Comparison of ENCODE assay signal across 11 cellular contexts in genomic region chr3:57179580-57180410, GRCh38. TPM values are rescaled to one million over a fixed set of nuclear protein-coding genes. Genes with fewer than 3 reads are reported as not detected.
A peak's percentile ranks its signal among the peaks of the same experiment; 100 is the strongest.
DNase-seq lines count a peak whose midpoint lies in the region; ATAC-seq and TF ChIP-seq lines count a peak whose summit lies in the region.
"Had no signal": no experiment of that assay in that cellular context is flagged by ENCODE, and none has a peak within 500 bp of the region (broad histone marks: within the 10 kb centered on the region; RNA-seq: fewer than 3 reads in every experiment).

No MANE protein-coding gene starts in this region.

- DNase-seq in AML-193 (lab: John Stamatoyannopoulos, UW), result peak; percentile 22 to 49
- DNase-seq in GM23338 (ENCODE audit: low spot score), result peak; percentile 68
- peak; percentile 15 to 21 for DNase-seq in SHP77 (lab: John Stamatoyannopoulos, UW)
- DNase-seq in glomerular visceral epithelial cell (ENCODE audit: extremely low spot score), result peak; percentile 33
- DNase-seq in activated CD4-positive, alpha-beta T cell treated with anti-CD3 and anti-CD28 coated beads, Interleukin-2, amount 50 U/mL, for 48 hours, result no peak
- DNase-seq in stimulated activated CD4-positive, alpha-beta T cell treated with anti-CD3 and anti-CD28 coated beads, Interleukin-4, amount 100 ng/mL, for 1 hour, result no peak

- H3K79me2 ChIP-seq in GM23338 (replicated peaks; ENCODE audit: insufficient read depth), result no peaks in the 10 kb centered on the region

- no peaks in the 10 kb centered on the region for H3K36me3 ChIP-seq in GM23338 (ENCODE audit: insufficient read depth)

- no peaks in the 10 kb centered on the region for H4K20me1 ChIP-seq in GM23338 (replicated peaks; ENCODE audit: insufficient read depth)

- H3K36me3 Mint-ChIP-seq in GM23338 (ENCODE audit: low read depth), result no peaks in the 10 kb centered on the region
- H3K36me3 Mint-ChIP-seq: activated naive CD4-positive, alpha-beta T cell treated with anti-CD3 and anti-CD28 coated beads, Interleukin-2, amount 50 U/mL, for 72 hours had no signal

- no peaks in the 10 kb centered on the region; the same call in 2 of the 3 replicates for H3K9me3 Mint-ChIP-seq in GM23338
- H3K9me3 Mint-ChIP-seq: activated naive CD4-positive, alpha-beta T cell treated with anti-CD3 and anti-CD28 coated beads, Interleukin-2, amount 50 U/mL, for 72 hours had no signal

- peak; percentile 64 to 79 for TF ChIP-seq CTCF in GM23338 (conservative IDR thresholded peaks at IDR 0.05; ENCODE audit: low read depth in 2 of 2)

- ATAC-seq in GM23338, result peak; percentile 92
- no peak for ATAC-seq in GM19395 (IDR thresholded peaks at IDR 0.05; ENCODE audit: unreplicated experiment)
- ATAC-seq in activated CD4-positive, CD25-positive, alpha-beta regulatory T cell treated with anti-CD3 and anti-CD28 coated beads, Interleukin-2, amount 50 U/mL, for 24 hours, result no peak
- ATAC-seq: activated naive CD4-positive, alpha-beta T cell treated with anti-CD3 and anti-CD28 coated beads, Interleukin-2, amount 50 U/mL, for 72 hours had no signal

- H3K4me3 Mint-ChIP-seq in GM23338, result no peak overlapping the region

- H3F3A ChIP-seq in GM23338 (replicated peaks; ENCODE audit: low read depth), result no peaks in the 10 kb centered on the region

- H3K4me3 ChIP-seq in GM23338, result no peak overlapping the region
- H3K4me3 ChIP-seq: lung had no signal

- no peak overlapping the region for H3K27ac Mint-ChIP-seq in GM23338
- H3K27ac Mint-ChIP-seq: activated naive CD4-positive, alpha-beta T cell treated with anti-CD3 and anti-CD28 coated beads, Interleukin-2, amount 50 U/mL, for 72 hours had no signal

- peak overlapping the region; percentile 52; the same call in 1 of the 2 replicates for H2AFZ ChIP-seq in GM23338

- H3K4me1 ChIP-seq in GM23338 (ENCODE audit: insufficient read depth), result peaks cover 4% of the 10 kb centered on the region

- no peaks in the 10 kb centered on the region for H3K27me3 ChIP-seq in GM23338 (ENCODE audit: insufficient read depth)

- peaks cover 1% of the 10 kb centered on the region for H3K27me3 Mint-ChIP-seq in GM23338 (ENCODE audit: insufficient read depth, low read depth, poor library complexity)

- no peak overlapping the region for H3K4me2 ChIP-seq in GM23338
- H3K4me2 ChIP-seq: KMS-11 had no signal

- H3K4me1 Mint-ChIP-seq in GM23338, result peaks cover 13% of the 10 kb centered on the region

- H3K9me2 ChIP-seq in GM23338 (ENCODE audit: insufficient read depth), result no peaks in the 10 kb centered on the region

- H3K27ac ChIP-seq in GM23338 (ENCODE audit: low read depth), result no peak overlapping the region
- H3K27ac ChIP-seq: KMS-11 had no signal

TF ChIP-seq in GM23338, 12 proteins besides CTCF, POLR2A, EP300 and RAD21 (continues in another document):
- TF ChIP-seq JUNB (IDR thresholded peaks at IDR 0.05; ENCODE audit: unreplicated experiment) (no peak), EZH2phosphoT487 (IDR thresholded peaks at IDR 0.05; ENCODE audit: unreplicated experiment) (no peak), EZH2 (IDR thresholded peaks at IDR 0.05; ENCODE audit: low read depth, unreplicated experiment) (no peak), ZNF114 (CRISPR knock-in tag; IDR thresholded peaks at IDR 0.05) (no peak), ZNF331 (CRISPR knock-in tag; IDR thresholded peaks at IDR 0.05; ENCODE audit: low read depth) (no peak), NANOG (IDR thresholded peaks at IDR 0.05; ENCODE audit: borderline replicate concordance) (no peak), REST (IDR thresholded peaks at IDR 0.05; ENCODE audit: unreplicated experiment) (no peak), CREB1 (CRISPR knock-in tag; IDR thresholded peaks at IDR 0.05; ENCODE audit: low read depth) (no peak)
- TF ChIP-seq, protein P1, sequence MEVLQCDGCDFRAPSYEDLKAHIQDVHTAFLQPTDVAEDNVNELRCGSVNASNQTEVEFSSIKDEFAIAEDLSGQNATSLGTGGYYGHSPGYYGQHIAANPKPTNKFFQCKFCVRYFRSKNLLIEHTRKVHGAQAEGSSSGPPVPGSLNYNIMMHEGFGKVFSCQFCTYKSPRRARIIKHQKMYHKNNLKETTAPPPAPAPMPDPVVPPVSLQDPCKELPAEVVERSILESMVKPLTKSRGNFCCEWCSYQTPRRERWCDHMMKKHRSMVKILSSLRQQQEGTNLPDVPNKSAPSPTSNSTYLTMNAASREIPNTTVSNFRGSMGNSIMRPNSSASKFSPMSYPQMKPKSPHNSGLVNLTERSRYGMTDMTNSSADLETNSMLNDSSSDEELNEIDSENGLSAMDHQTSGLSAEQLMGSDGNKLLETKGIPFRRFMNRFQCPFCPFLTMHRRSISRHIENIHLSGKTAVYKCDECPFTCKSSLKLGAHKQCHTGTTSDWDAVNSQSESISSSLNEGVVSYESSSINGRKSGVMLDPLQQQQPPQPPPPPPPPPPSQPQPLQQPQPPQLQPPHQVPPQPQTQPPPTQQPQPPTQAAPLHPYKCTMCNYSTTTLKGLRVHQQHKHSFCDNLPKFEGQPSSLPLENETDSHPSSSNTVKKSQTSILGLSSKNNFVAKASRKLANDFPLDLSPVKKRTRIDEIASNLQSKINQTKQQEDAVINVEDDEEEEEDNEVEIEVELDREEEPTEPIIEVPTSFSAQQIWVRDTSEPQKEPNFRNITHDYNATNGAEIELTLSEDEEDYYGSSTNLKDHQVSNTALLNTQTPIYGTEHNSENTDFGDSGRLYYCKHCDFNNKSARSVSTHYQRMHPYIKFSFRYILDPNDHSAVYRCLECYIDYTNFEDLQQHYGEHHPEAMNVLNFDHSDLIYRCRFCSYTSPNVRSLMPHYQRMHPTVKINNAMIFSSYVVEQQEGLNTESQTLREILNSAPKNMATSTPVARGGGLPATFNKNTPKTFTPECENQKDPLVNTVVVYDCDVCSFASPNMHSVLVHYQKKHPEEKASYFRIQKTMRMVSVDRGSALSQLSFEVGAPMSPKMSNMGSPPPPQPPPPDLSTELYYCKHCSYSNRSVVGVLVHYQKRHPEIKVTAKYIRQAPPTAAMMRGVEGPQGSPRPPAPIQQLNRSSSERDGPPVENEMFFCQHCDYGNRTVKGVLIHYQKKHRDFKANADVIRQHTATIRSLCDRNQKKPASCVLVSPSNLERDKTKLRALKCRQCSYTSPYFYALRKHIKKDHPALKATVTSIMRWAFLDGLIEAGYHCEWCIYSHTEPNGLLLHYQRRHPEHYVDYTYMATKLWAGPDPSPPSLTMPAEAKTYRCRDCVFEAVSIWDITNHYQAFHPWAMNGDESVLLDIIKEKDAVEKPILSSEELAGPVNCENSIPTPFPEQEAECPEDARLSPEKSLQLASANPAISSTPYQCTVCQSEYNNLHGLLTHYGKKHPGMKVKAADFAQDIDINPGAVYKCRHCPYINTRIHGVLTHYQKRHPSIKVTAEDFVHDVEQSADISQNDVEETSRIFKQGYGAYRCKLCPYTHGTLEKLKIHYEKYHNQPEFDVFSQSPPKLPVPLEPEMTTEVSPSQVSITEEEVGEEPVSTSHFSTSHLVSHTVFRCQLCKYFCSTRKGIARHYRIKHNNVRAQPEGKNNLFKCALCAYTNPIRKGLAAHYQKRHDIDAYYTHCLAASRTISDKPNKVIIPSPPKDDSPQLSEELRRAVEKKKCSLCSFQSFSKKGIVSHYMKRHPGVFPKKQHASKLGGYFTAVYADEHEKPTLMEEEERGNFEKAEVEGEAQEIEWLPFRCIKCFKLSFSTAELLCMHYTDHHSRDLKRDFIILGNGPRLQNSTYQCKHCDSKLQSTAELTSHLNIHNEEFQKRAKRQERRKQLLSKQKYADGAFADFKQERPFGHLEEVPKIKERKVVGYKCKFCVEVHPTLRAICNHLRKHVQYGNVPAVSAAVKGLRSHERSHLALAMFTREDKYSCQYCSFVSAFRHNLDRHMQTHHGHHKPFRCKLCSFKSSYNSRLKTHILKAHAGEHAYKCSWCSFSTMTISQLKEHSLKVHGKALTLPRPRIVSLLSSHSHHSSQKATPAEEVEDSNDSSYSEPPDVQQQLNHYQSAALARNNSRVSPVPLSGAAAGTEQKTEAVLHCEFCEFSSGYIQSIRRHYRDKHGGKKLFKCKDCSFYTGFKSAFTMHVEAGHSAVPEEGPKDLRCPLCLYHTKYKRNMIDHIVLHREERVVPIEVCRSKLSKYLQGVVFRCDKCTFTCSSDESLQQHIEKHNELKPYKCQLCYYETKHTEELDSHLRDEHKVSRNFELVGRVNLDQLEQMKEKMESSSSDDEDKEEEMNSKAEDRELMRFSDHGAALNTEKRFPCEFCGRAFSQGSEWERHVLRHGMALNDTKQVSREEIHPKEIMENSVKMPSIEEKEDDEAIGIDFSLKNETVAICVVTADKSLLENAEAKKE (CRISPR knock-in tag; IDR thresholded peaks at IDR 0.05), result no peak

RNA-seq across cellular contexts. Expression of gene IL17RD, which starts 14.6 kb away (rescaled TPM):
- total RNA-seq in GM23338 (2014; rRNA removed; shearing (Covaris generic)), result 79.6 and 104 TPM in 2 replicates
- 10.7 and 11.9 TPM in 2 replicates for polyA plus RNA-seq in GM23338 (2016; fragmentation: Nextera tagmentation; extraction: Ambion mirVana)

RNA-seq across cellular contexts. Expression of gene HESX1, which starts 20.0 kb away (rescaled TPM):
- 11.9 and 21.1 TPM in 2 replicates for total RNA-seq in GM23338 (2014; rRNA removed; shearing (Covaris generic))
- 55.6 and 56.7 TPM in 2 replicates for polyA plus RNA-seq in GM23338 (2016; fragmentation: Nextera tagmentation; extraction: Ambion mirVana)

RNA-seq across cellular contexts. Expression of gene APPL1, which starts 47.7 kb away (rescaled TPM):
- 49.0 and 49.2 TPM in 2 replicates for total RNA-seq in GM23338 (2014; rRNA removed; shearing (Covaris generic))
- 110 and 125 TPM in 2 replicates for polyA plus RNA-seq in GM23338 (2016; fragmentation: Nextera tagmentation; extraction: Ambion mirVana)

Comparison
In these comparisons a context has a peak if more than half of its experiments do, and no peak if none do; other contexts are left out.
1. DNase-seq: peak in AML-193 (2 of 2), GM23338 (single experiment), SHP77 (2 of 2) and glomerular visceral epithelial cell (single experiment); none in activated CD4-positive, alpha-beta T cell treated with anti-CD3 and anti-CD28 coated beads, Interleukin-2, amount 50 U/mL, for 48 hours (0 of 2) and stimulated activated CD4-positive, alpha-beta T cell treated with anti-CD3 and anti-CD28 coated beads, Interleukin-4, amount 100 ng/mL, for 1 hour (single experiment).